16 cellular contexts compared by ENCODE assay signal in genomic region chr13:109281823-109282239, GRCh38.
"Had no signal": no experiment of that assay in that cellular context is flagged by ENCODE, and none has a peak within 500 bp of the region (broad histone marks: within the 10 kb centered on the region; RNA-seq: fewer than 3 reads in every experiment).

No MANE protein-coding gene starts in this region.

- H3K36me3 Mint-ChIP-seq: naive B cell had no signal

- H3K36me3 ChIP-seq: lower lobe of right lung, transverse colon, vagina had no signal

- H3K4me3 Mint-ChIP-seq: activated CD4-positive, alpha-beta memory T cell treated with anti-CD3 and anti-CD28 coated beads, Interleukin-2, amount 10 ng/mL, durations not matched to agents 7 days and 5 days; activated T-cell treated with anti-CD3 and anti-CD28 coated beads, Interleukin-2, amount 50 U/mL, for 24 hours; naive B cell had no signal

- H2AFZ ChIP-seq: parathyroid adenoma had no signal

- H3K79me2 ChIP-seq: parathyroid adenoma had no signal

- H3K9ac ChIP-seq: parathyroid adenoma had no signal

- H3K9me3 ChIP-seq: lower lobe of right lung, transverse colon, vagina had no signal

- ATAC-seq: lower lobe of right lung had no signal

- H3K9me3 Mint-ChIP-seq: activated CD4-positive, alpha-beta memory T cell treated with anti-CD3 and anti-CD28 coated beads, Interleukin-2, amount 10 ng/mL, durations not matched to agents 7 days and 5 days; activated T-cell treated with anti-CD3 and anti-CD28 coated beads, Interleukin-2, amount 50 U/mL, for 24 hours had no signal

- H3K27me3 Mint-ChIP-seq: activated CD4-positive, alpha-beta memory T cell treated with anti-CD3 and anti-CD28 coated beads, Interleukin-2, amount 10 ng/mL, durations not matched to agents 7 days and 5 days had no signal

- H3K27me3 ChIP-seq: transverse colon, vagina had no signal

- H3K27ac Mint-ChIP-seq: activated CD4-positive, alpha-beta memory T cell treated with anti-CD3 and anti-CD28 coated beads, Interleukin-2, amount 10 ng/mL, durations not matched to agents 7 days and 5 days; activated T-cell treated with anti-CD3 and anti-CD28 coated beads, Interleukin-2, amount 50 U/mL, for 24 hours; naive B cell had no signal

- H3K4me1 ChIP-seq: lower lobe of right lung, parathyroid adenoma, transverse colon, vagina had no signal

- H3K27ac ChIP-seq: lower lobe of right lung, parathyroid adenoma, transverse colon, vagina had no signal

- DNase-seq: activated CD4-positive, alpha-beta memory T cell treated with anti-CD3 and anti-CD28 coated beads, Interleukin-2, amount 10 ng/mL, durations not matched to agents 7 days and 5 days; activated CD4-positive, alpha-beta T cell treated with anti-CD3 and anti-CD28 coated beads for 4 hours; activated effector memory CD4-positive, alpha-beta T cell treated with Interleukin-2 at 50 U/mL for 16 hours; activated naive CD4-positive, alpha-beta T cell treated with anti-CD3 and anti-CD28 coated beads, Interleukin-2, amount 50 U/mL, for 16 hours; activated T-cell treated with anti-CD3 and anti-CD28 coated beads, Interleukin-2, amount 50 U/mL, for 24 hours; lower lobe of right lung; naive B cell; retina; small intestine; stimulated activated CD4-positive, alpha-beta T cell treated with anti-CD3 and anti-CD28 coated beads, Interleukin-4, amount 100 ng/mL, for 24 hours; stimulated activated naive CD4-positive, alpha-beta T cell treated with Interleukin-2 at 50 U/mL for 16 hours; substantia nigra; T-helper 2 cell; transverse colon had no signal

- H3K4me1 Mint-ChIP-seq: activated CD4-positive, alpha-beta memory T cell treated with anti-CD3 and anti-CD28 coated beads, Interleukin-2, amount 10 ng/mL, durations not matched to agents 7 days and 5 days; naive B cell had no signal

- H3K4me3 ChIP-seq: lower lobe of right lung, transverse colon, vagina had no signal
